8 cellular contexts compared by ENCODE assay signal in genomic region chr7:2242541-2243482, GRCh38. TPM values are rescaled to one million over a fixed set of nuclear protein-coding genes. Genes with fewer than 3 reads are reported as not detected.
DNase-seq lines count a peak whose midpoint lies in the region; ATAC-seq, FAIRE-seq and TF ChIP-seq lines count a peak whose summit lies in the region.

No MANE protein-coding gene starts in this region.

- DNase-seq in SKM-1 treated with dmso at 0.1 percent for 144 hours (lab: John Stamatoyannopoulos, UW; ENCODE audit: unreplicated experiment) (peak; percentile 2), SKM-1 (lab: John Stamatoyannopoulos, UW; ENCODE audit: unreplicated experiment) (no peak), HUDEP-2 (lab: John Stamatoyannopoulos, UW; ENCODE audit: unreplicated experiment in 76 of 76) (peak in 62 of 76 experiments; percentile 8 to 83 (median 45)), T-helper 17 cell (no peak), endothelial cell of umbilical vein (ENCODE audit: low read depth, low spot score) (peak; percentile 28)

- H3K4me3 ChIP-seq in endothelial cell of umbilical vein (replicated peaks in 1 of 3; ENCODE audit: insufficient read depth in 1 of 3, low read depth in 1 of 3, low read length in 3 of 3) (peak overlapping the region; percentile 61 to 99 (median 67)), neuron (ENCODE audit: low read length) (peak overlapping the region; percentile 65)

- H3K27me3 ChIP-seq in endothelial cell of umbilical vein (ENCODE audit: control insufficient read depth in 2 of 2, insufficient read depth in 2 of 2, low read length in 2 of 2) (no peaks in the 10 kb centered on the region), neuron (ENCODE audit: insufficient read depth, low read length) (no peaks in the 10 kb centered on the region)

- H3K4me2 ChIP-seq in endothelial cell of umbilical vein (ENCODE audit: insufficient read depth, low read length), result peak overlapping the region; percentile 75

- peak; percentile 84 for FAIRE-seq in endothelial cell of umbilical vein (lab: Jason Lieb, UNC)

- H3K27ac ChIP-seq in endothelial cell of umbilical vein (ENCODE audit: insufficient read depth, low read depth, low read length), result peak overlapping the region; percentile 19

- H2AFZ ChIP-seq in endothelial cell of umbilical vein (ENCODE audit: low read depth, low read length) (peak overlapping the region; percentile 77), neuron (ENCODE audit: low read depth, low read length) (peak overlapping the region; percentile 44)

- H3K79me2 ChIP-seq in endothelial cell of umbilical vein (ENCODE audit: control insufficient read depth, insufficient read depth, low read length), result peaks cover 15% of the 10 kb centered on the region

- H3K36me3 ChIP-seq in endothelial cell of umbilical vein (ENCODE audit: control insufficient read depth in 2 of 2, extremely low read depth in 1 of 2, insufficient read depth in 2 of 2, low read length in 2 of 2), result peaks cover 3 to 12% of the 10 kb centered on the region in 2 experiments
- H3K36me3 ChIP-seq in neuron (ENCODE audit: insufficient read depth, low read length), result peaks cover 21% of the 10 kb centered on the region

- H3K4me1 Mint-ChIP-seq in T-helper 17 cell, result peaks cover 9% of the 10 kb centered on the region

- H3K4me1 ChIP-seq in endothelial cell of umbilical vein (ENCODE audit: control insufficient read depth, extremely low read depth, insufficient read depth, low read length), result peaks cover 6% of the 10 kb centered on the region
- H3K4me1 ChIP-seq in neuron (ENCODE audit: insufficient read depth, low read length), result peaks cover 15% of the 10 kb centered on the region

- TF ChIP-seq POLR2A in endothelial cell of umbilical vein (IDR thresholded peaks at IDR 0.05; ENCODE audit: low read depth, low read length), result no peak

- H3K36me3 Mint-ChIP-seq in T-helper 17 cell (ENCODE audit: low read depth), result no peaks in the 10 kb centered on the region

- dilution Hi-C loops in endothelial cell of umbilical vein (cut with MboI; ENCODE audit: extremely low pct_ligation_motif_present, low sequenced_read_pairs), result no loop called here

- H3K27ac Mint-ChIP-seq in T-helper 17 cell, result peak overlapping the region; percentile 89

- H3K9me1 ChIP-seq in endothelial cell of umbilical vein (replicated peaks; ENCODE audit: control insufficient read depth, extremely low read depth, insufficient read depth, low read length), result no peaks in the 10 kb centered on the region

- peak in 1 of 2 donors; percentile 4 for TF ChIP-seq CTCF in endothelial cell of umbilical vein (IDR thresholded peaks at IDR 0.05; ENCODE audit: extremely low read depth in 1 of 2, insufficient read depth in 1 of 2, low read depth in 1 of 2, low read length in 2 of 2)

- intact Hi-C loops in endothelial cell of umbilical vein (cut with micrococcal nuclease), result loop anchor here (1.0 kb wide), 1 partner anchor 11 kb away; the partner anchor contains the start of gene MAD1L1

- CTCF ChIA-PET in endothelial cell of umbilical vein (lab: Charles Lee), result interaction anchor here (0.9 to 1.9 kb wide), 4 partner anchors 10 to 105 kb away, joined by 3 to 11 read pairs (median 4); partner anchors contain the start of gene MAD1L1

- POLR2A ChIA-PET in endothelial cell of umbilical vein (lab: Charles Lee), result interaction anchor here (0.6 to 1.1 kb wide), 2 partner anchors 11 to 109 kb away, joined by 3 to 9 read pairs; no protein-coding TSS in a partner anchor

- H3K27me3 Mint-ChIP-seq in T-helper 17 cell, result no peaks in the 10 kb centered on the region

- BruUV-seq in endothelial cell of umbilical vein (replicated peaks; lab: Mats Ljungman, UMichigan), result TSS peak; percentile 65

- H3K9ac ChIP-seq in endothelial cell of umbilical vein (replicated peaks; ENCODE audit: extremely low read depth, insufficient read depth, low read length), result peak overlapping the region; percentile 61

- H3K4me3 Mint-ChIP-seq in T-helper 17 cell, result peak overlapping the region; percentile 94

- peak; percentile 62 for ATAC-seq in T-helper 17 cell
- ATAC-seq in HG02610 (IDR thresholded peaks at IDR 0.05; ENCODE audit: unreplicated experiment), result no peak
- ATAC-seq in HG03025 (IDR thresholded peaks at IDR 0.05; ENCODE audit: low FRiP score, unreplicated experiment), result no peak

- H3K9me3 ChIP-seq in T-helper 17 cell (ENCODE audit: control insufficient read depth, low read length, poor library complexity, severe bottlenecking) (no peaks in the 10 kb centered on the region), endothelial cell of umbilical vein (replicated peaks; ENCODE audit: control insufficient read depth, insufficient read depth, low read length) (no peaks in the 10 kb centered on the region), neuron (ENCODE audit: low read length) (no peaks in the 10 kb centered on the region)

- H4K20me1 ChIP-seq in endothelial cell of umbilical vein (replicated peaks; ENCODE audit: control insufficient read depth, extremely low read depth, insufficient read depth, low read length), result no peaks in the 10 kb centered on the region

TF ChIP-seq in endothelial cell of umbilical vein, 7 proteins besides CTCF, POLR2A, EP300 and RAD21:
- TF ChIP-seq EZH2 (IDR thresholded peaks at IDR 0.05; ENCODE audit: borderline replicate concordance, low read depth, low read length, severe bottlenecking) (no peak), FOS (IDR thresholded peaks at IDR 0.05; ENCODE audit: borderline replicate concordance, insufficient read depth, low read length) (no peak), MAX (IDR thresholded peaks at IDR 0.05; ENCODE audit: insufficient read depth, insufficient read length) (no peak), MYC (IDR thresholded peaks at IDR 0.05; ENCODE audit: low read depth, low read length) (no peak), POLR2AphosphoS5 (IDR thresholded peaks at IDR 0.05; ENCODE audit: insufficient read depth, low read depth, low read length) (no peak), GATA2 (IDR thresholded peaks at IDR 0.05; ENCODE audit: insufficient read depth, insufficient read length, low read depth, low read length) (no peak), JUN (IDR thresholded peaks at IDR 0.05; ENCODE audit: borderline replicate concordance, insufficient read depth, insufficient read length, low read depth) (no peak)

RNA-seq across cellular contexts. Expression of gene NUDT1, which starts 0.8 kb away (rescaled TPM):
- total RNA-seq in T-helper 17 cell (10 to 100 TPM; 12.7 to 16.2 TPM), endothelial cell of umbilical vein (23.9 and 26.0 TPM in 2 replicates)
- polyA plus RNA-seq in endothelial cell of umbilical vein, result 22.9 and 25.9 TPM in 2 replicates
- 25.7 and 26.2 TPM in 2 replicates for polyA plus RNA-seq in endothelial cell of umbilical vein (2011; cell fraction: cytosol; rRNA removed)
- 10.5 and 10.6 TPM in 2 replicates for polyA plus RNA-seq in endothelial cell of umbilical vein (2011; cell fraction: nucleus; rRNA removed)
- polyA plus RNA-seq in endothelial cell of umbilical vein (2012), result 19.9 and 31.0 TPM in 2 replicates
- polyA minus RNA-seq in endothelial cell of umbilical vein, result 8.4 and 8.5 TPM in 2 replicates
- 16.8 TPM for polyA minus RNA-seq in endothelial cell of umbilical vein (2011; cell fraction: cytosol; rRNA and poly(A)+ RNA removed)
- polyA minus RNA-seq in endothelial cell of umbilical vein (2011; cell fraction: nucleus; rRNA and poly(A)+ RNA removed), result 0.77 and 4.4 TPM in 2 replicates

RNA-seq across cellular contexts. Expression of gene MRM2, which starts 0.8 kb away (rescaled TPM):
- 1 to 10 TPM; 4.1 to 4.2 TPM for total RNA-seq in T-helper 17 cell
- total RNA-seq in endothelial cell of umbilical vein, result 20.8 and 21.3 TPM in 2 replicates
- polyA plus RNA-seq in endothelial cell of umbilical vein, result 8.2 and 10.6 TPM in 2 replicates
- polyA plus RNA-seq in endothelial cell of umbilical vein (2011; cell fraction: cytosol; rRNA removed), result 12.9 and 15.6 TPM in 2 replicates
- 6.6 and 8.0 TPM in 2 replicates for polyA plus RNA-seq in endothelial cell of umbilical vein (2011; cell fraction: nucleus; rRNA removed)
- 15.3 and 18.3 TPM in 2 replicates for polyA plus RNA-seq in endothelial cell of umbilical vein (2012)
- polyA minus RNA-seq in endothelial cell of umbilical vein, result 10.1 and 12.2 TPM in 2 replicates
- 12.2 TPM for polyA minus RNA-seq in endothelial cell of umbilical vein (2011; cell fraction: cytosol; rRNA and poly(A)+ RNA removed)
- 2.6 and 4.6 TPM in 2 replicates for polyA minus RNA-seq in endothelial cell of umbilical vein (2011; cell fraction: nucleus; rRNA and poly(A)+ RNA removed)

RNA-seq across cellular contexts. Expression of gene MAD1L1, which starts 10.1 kb away (rescaled TPM):
- 100 to 1,000 TPM in 1 of 2 donors, 10 to 100 TPM in 1; 81.3 to 115 TPM for total RNA-seq in T-helper 17 cell
- total RNA-seq in endothelial cell of umbilical vein, result 42.3 and 46.7 TPM in 2 replicates
- 34.1 and 42.1 TPM in 2 replicates for polyA plus RNA-seq in endothelial cell of umbilical vein
- 22.6 and 26.0 TPM in 2 replicates for polyA plus RNA-seq in endothelial cell of umbilical vein (2011; cell fraction: cytosol; rRNA removed)
- 21.8 and 31.6 TPM in 2 replicates for polyA plus RNA-seq in endothelial cell of umbilical vein (2011; cell fraction: nucleus; rRNA removed)
- polyA plus RNA-seq in endothelial cell of umbilical vein (2012), result 15.8 and 20.7 TPM in 2 replicates
- polyA minus RNA-seq in endothelial cell of umbilical vein, result 19.3 and 21.1 TPM in 2 replicates
- 31.7 TPM for polyA minus RNA-seq in endothelial cell of umbilical vein (2011; cell fraction: cytosol; rRNA and poly(A)+ RNA removed)
- polyA minus RNA-seq in endothelial cell of umbilical vein (2011; cell fraction: nucleus; rRNA and poly(A)+ RNA removed), result 24.3 and 30.1 TPM in 2 replicates

Comparison
In these comparisons a context has a peak if more than half of its experiments do, and no peak if none do; other contexts are left out.
1. DNase-seq: peak in SKM-1 treated with dmso at 0.1 percent for 144 hours (single experiment), HUDEP-2 (62 of 76) and endothelial cell of umbilical vein (single experiment); none in SKM-1 (single experiment) and T-helper 17 cell (0 of 3).